In the genomic region with DNA sequence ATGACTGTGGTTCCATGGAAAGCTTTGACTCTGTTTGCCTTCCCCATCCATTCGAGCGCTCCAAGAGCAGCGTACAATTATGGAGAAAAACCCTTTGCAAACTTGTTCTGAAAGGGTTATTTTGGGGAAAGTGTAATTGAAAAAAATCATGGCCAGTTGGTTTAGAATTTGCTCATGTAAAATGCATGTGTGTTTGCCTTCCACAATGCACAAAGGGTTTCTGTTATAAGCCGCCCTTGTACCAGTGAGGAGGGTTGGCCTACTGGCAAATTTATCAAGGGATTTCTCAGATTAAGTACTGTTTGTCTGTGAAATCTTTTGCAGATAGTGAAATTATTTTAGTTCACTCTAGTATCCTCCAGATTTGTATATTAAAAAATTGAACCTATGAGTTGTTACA, we compare ENCODE assay signal across 14 cellular contexts.
DNase-seq lines count a peak whose midpoint lies in the region; ATAC-seq and TF ChIP-seq lines count a peak whose summit lies in the region.
"Had no signal": no experiment of that assay in that cellular context is flagged by ENCODE, and none has a peak within 500 bp of the region (broad histone marks: within the 10 kb centered on the region; RNA-seq: fewer than 3 reads in every experiment).

No MANE protein-coding gene starts in this region.

- H3K4me1 Mint-ChIP-seq in natural killer cell treated with Interleukin-12 subunit alpha and Interleukin-12 subunit beta and Interleukin-15 and Interleukin-18, amount 100 ng/mL, for 72 hours (ENCODE audit: low read depth in 2 of 2) = no peaks in the 10 kb centered on the region

- no peak overlapping the region for H2AK5ac ChIP-seq in neuronal stem cell (ENCODE audit: low read depth, low read length)

- no peaks in the 10 kb centered on the region for H3K9me3 ChIP-seq in neuronal stem cell (replicated peaks in 1 of 2; ENCODE audit: control insufficient read depth in 2 of 2, insufficient read depth in 1 of 2, low read depth in 1 of 2, low read length in 2 of 2)

- H3K23ac ChIP-seq in neuronal stem cell (ENCODE audit: low read depth, low read length, poor library complexity) = no peak overlapping the region

- H3K18ac ChIP-seq in neuronal stem cell (ENCODE audit: low read length) = no peak overlapping the region

- no peaks in the 10 kb centered on the region for H3K36me3 Mint-ChIP-seq in natural killer cell treated with Interleukin-12 subunit alpha and Interleukin-12 subunit beta and Interleukin-15 and Interleukin-18, amount 100 ng/mL, for 72 hours

- H3K4ac ChIP-seq in neuronal stem cell (ENCODE audit: low read length) = no peak overlapping the region

- H3K4me2 ChIP-seq in neuronal stem cell (ENCODE audit: insufficient read depth, low read length, poor library complexity, severe bottlenecking) = no peak overlapping the region

- H2AFZ ChIP-seq in neuronal stem cell (ENCODE audit: low read length) = peak overlapping the region; percentile 12

- H3K9ac ChIP-seq in neuronal stem cell (ENCODE audit: low read depth, low read length, poor library complexity) = no peak overlapping the region

- peaks cover 9% of the 10 kb centered on the region in 2 donors for H3K4me1 ChIP-seq in neuronal stem cell (ENCODE audit: control insufficient read depth in 2 of 2, insufficient read depth in 1 of 2, low read depth in 1 of 2, low read length in 2 of 2)

- H3K14ac ChIP-seq in neuronal stem cell (ENCODE audit: low read length) = no peak overlapping the region

- H3K27me3 Mint-ChIP-seq in natural killer cell treated with Interleukin-12 subunit alpha and Interleukin-12 subunit beta and Interleukin-15 and Interleukin-18, amount 100 ng/mL, for 72 hours = peaks cover 18 to 33% of the 10 kb centered on the region in 2 donors

- H3K4me3 ChIP-seq in dorsolateral prefrontal cortex (peak overlapping the region in 43 of 59 donors; percentile 0 to 62 (median 32)), neuronal stem cell (ENCODE audit: low read length in 2 of 2) (no peak overlapping the region)
- H3K4me3 ChIP-seq: K562 had no signal

- no peaks in the 10 kb centered on the region for H3K36me3 ChIP-seq in neuronal stem cell (replicated peaks in 1 of 2; ENCODE audit: control insufficient read depth in 2 of 2, insufficient read depth in 2 of 2, low read length in 2 of 2)

- DNase-seq in NCI-H526 treated with DMSO at 0.1 percent for 48 hours (lab: John Stamatoyannopoulos, UW) (peak; percentile 29), dorsolateral prefrontal cortex (peak in 1 of 10 donors; percentile 19), neuronal stem cell (ENCODE audit: low spot score) (no peak)
- DNase-seq in natural killer cell treated with Interleukin-12 subunit alpha and Interleukin-12 subunit beta and Interleukin-15 and Interleukin-18, amount 100 ng/mL, for 72 hours (ENCODE audit: low spot score) = no peak
- DNase-seq: ACHN; DMS79; NCI-H1694 treated with DMSO at 0.1 percent for 48 hours; NK-92 treated with Interleukin-12 subunit alpha and Interleukin-12 subunit beta, amount 100 ng/mL, for 24 hours; Right ventricle myocardium superior had no signal

- H3K27ac ChIP-seq in dorsolateral prefrontal cortex = peak overlapping the region in 57 of 59 donors; percentile 10 to 91 (median 78)
- H3K27ac ChIP-seq in neuronal stem cell (replicated peaks; ENCODE audit: low read length) = no peak overlapping the region
- H3K27ac ChIP-seq in temporal lobe (ENCODE audit: low read depth, low read length) = peak overlapping the region; percentile 58
- H3K27ac ChIP-seq: C4-2B had no signal

- H2BK12ac ChIP-seq in neuronal stem cell (ENCODE audit: low read length) = no peak overlapping the region

- H2BK120ac ChIP-seq in neuronal stem cell (ENCODE audit: low read depth, low read length) = no peak overlapping the region

- H4K91ac ChIP-seq in neuronal stem cell (ENCODE audit: low read depth, low read length, poor library complexity) = no peak overlapping the region

- H3K27ac Mint-ChIP-seq in natural killer cell treated with Interleukin-12 subunit alpha and Interleukin-12 subunit beta and Interleukin-15 and Interleukin-18, amount 100 ng/mL, for 72 hours = no peak overlapping the region

- H2BK5ac ChIP-seq in neuronal stem cell (ENCODE audit: low read length) = no peak overlapping the region

- intact Hi-C loops in dorsolateral prefrontal cortex (cut with DNase I) = loop anchor here in 1 of 2 donors (2.0 to 10.0 kb wide), 4 partner anchors 63 to 159 kb away; a partner anchor contains a TSS

- TF ChIP-seq CTCF in dorsolateral prefrontal cortex (IDR thresholded peaks at IDR 0.05 in 54 of 56, conservative IDR thresholded peaks at IDR 0.05 in 2 of 56; ENCODE audit: low read depth in 1 of 56, partially characterized antibody in 56 of 56) = peak in 3 of 56 donors; percentile 9 to 30 (median 14)

- no peak for ATAC-seq in HG02870 (IDR thresholded peaks at IDR 0.05; ENCODE audit: unreplicated experiment)
- no peak for ATAC-seq in natural killer cell treated with Interleukin-12 subunit alpha and Interleukin-12 subunit beta and Interleukin-15 and Interleukin-18, amount 100 ng/mL, for 72 hours
- no peak for ATAC-seq in HG02798 (IDR thresholded peaks at IDR 0.05; ENCODE audit: poor library complexity, unreplicated experiment)
- ATAC-seq: K562 had no signal

- no CpG with 5 or more reads among the region's 4 CpGs for WGBS in neuronal stem cell (ENCODE audit: extremely low coverage in 2 of 2, insufficient read length in 2 of 2, insufficient replicate concordance in 1 of 2), 2 donors

- H3K9me3 Mint-ChIP-seq in natural killer cell treated with Interleukin-12 subunit alpha and Interleukin-12 subunit beta and Interleukin-15 and Interleukin-18, amount 100 ng/mL, for 72 hours = no peaks in the 10 kb centered on the region

- no peak overlapping the region for H3K4me3 Mint-ChIP-seq in natural killer cell treated with Interleukin-12 subunit alpha and Interleukin-12 subunit beta and Interleukin-15 and Interleukin-18, amount 100 ng/mL, for 72 hours

- no peaks in the 10 kb centered on the region for H3K79me1 ChIP-seq in neuronal stem cell (ENCODE audit: low read depth, low read length)

- H3K27me3 ChIP-seq in dorsolateral prefrontal cortex (no peaks in the 10 kb centered on the region), neuronal stem cell (ENCODE audit: control insufficient read depth in 3 of 3, insufficient read depth in 3 of 3, low read depth in 1 of 3, low read length in 3 of 3) (no peaks in the 10 kb centered on the region)

- H4K8ac ChIP-seq in neuronal stem cell (ENCODE audit: low read depth, low read length) = no peak overlapping the region

- H2BK15ac ChIP-seq in neuronal stem cell (ENCODE audit: low read length) = no peak overlapping the region

Comparison
In these comparisons a context has a peak if more than half of its experiments do, and no peak if none do; other contexts are left out.
1. H3K4me3 ChIP-seq: peak in dorsolateral prefrontal cortex (43 of 59); none in neuronal stem cell (0 of 2).